In genomic region chr12:1536817-1537216, GRCh38 we compare ENCODE assay signal across 28 cellular contexts.
"Had no signal": no experiment of that assay in that cellular context is flagged by ENCODE, and none has a peak within 500 bp of the region (broad histone marks: within the 10 kb centered on the region; RNA-seq: fewer than 3 reads in every experiment).

No MANE protein-coding gene starts in this region.

- H3K4me2 ChIP-seq: SK-N-SH had no signal

- H3K9me3 Mint-ChIP-seq: activated CD4-positive, alpha-beta memory T cell treated with anti-CD3 and anti-CD28 coated beads for 36 hours; activated CD4-positive, alpha-beta T cell treated with anti-CD3 and anti-CD28 coated beads, Interleukin-2, amount 10 ng/mL, durations not matched to agents 7 days and 5 days; activated naive CD8-positive, alpha-beta T cell treated with anti-CD3 and anti-CD28 coated beads, Interleukin-2, amount 10 ng/mL, durations not matched to agents 7 days and 5 days had no signal

- H3K36me3 Mint-ChIP-seq: activated CD4-positive, alpha-beta memory T cell treated with anti-CD3 and anti-CD28 coated beads for 36 hours; activated naive CD8-positive, alpha-beta T cell treated with anti-CD3 and anti-CD28 coated beads, Interleukin-2, amount 10 ng/mL, durations not matched to agents 7 days and 5 days had no signal

- H3K27ac ChIP-seq: adrenal gland, RWPE1, SJCRH30, VCaP had no signal

- H3K4me3 Mint-ChIP-seq: activated CD4-positive, alpha-beta memory T cell treated with anti-CD3 and anti-CD28 coated beads for 36 hours; activated CD4-positive, alpha-beta T cell treated with anti-CD3 and anti-CD28 coated beads, Interleukin-2, amount 10 ng/mL, durations not matched to agents 7 days and 5 days; activated naive CD8-positive, alpha-beta T cell treated with anti-CD3 and anti-CD28 coated beads, Interleukin-2, amount 10 ng/mL, durations not matched to agents 7 days and 5 days had no signal

- DNase-seq: activated CD4-positive, alpha-beta memory T cell treated with anti-CD3 and anti-CD28 coated beads for 36 hours; activated CD4-positive, alpha-beta T cell treated with anti-CD3 and anti-CD28 coated beads, Interleukin-2, amount 10 ng/mL, durations not matched to agents 7 days and 5 days; activated CD4-positive, CD25-positive, alpha-beta regulatory T cell; activated naive CD4-positive, alpha-beta T cell treated with anti-CD3 and anti-CD28 coated beads, Interleukin-2, amount 50 U/mL, for 16 hours; activated naive CD8-positive, alpha-beta T cell treated with anti-CD3 and anti-CD28 coated beads, Interleukin-2, amount 10 ng/mL, durations not matched to agents 7 days and 5 days; activated T-cell treated with anti-CD3 and anti-CD28 coated beads for 4 hours; activated T-cell treated with anti-CD3 and anti-CD28 coated beads, Interleukin-2, amount 50 U/mL, for 48 hours; adrenal gland; anterior cingulate cortex; cerebellar nuclear complex; Kasumi-1; NCI-H1048; NCI-H146; NCI-H1930; NCI-H2171; NCI-H2227 treated with DMSO at 0.1 percent for 48 hours; NCI-H446 treated with DMSO at 0.1 percent for 48 hours; NCI-H524 treated with DMSO at 0.1 percent for 48 hours; NCI-H82; NK-92 treated with Interleukin-12 subunit alpha and Interleukin-12 subunit beta, amount 100 ng/mL, for 24 hours; OCI-M1; Right ventricle myocardium superior; SJCRH30; SK-N-SH; T-helper 1 cell had no signal

- H3K36me3 ChIP-seq: adrenal gland, SJCRH30 had no signal

- H3K9ac ChIP-seq: SK-N-SH had no signal

- ATAC-seq: Panc1 had no signal

- H3K4me3 ChIP-seq: adrenal gland, SJCRH30 had no signal

- H3K27me3 ChIP-seq: SJCRH30 had no signal

- H3K4me1 ChIP-seq: adrenal gland had no signal

- H3K27ac Mint-ChIP-seq: activated CD4-positive, alpha-beta memory T cell treated with anti-CD3 and anti-CD28 coated beads for 36 hours; activated CD4-positive, alpha-beta T cell treated with anti-CD3 and anti-CD28 coated beads, Interleukin-2, amount 10 ng/mL, durations not matched to agents 7 days and 5 days; activated naive CD8-positive, alpha-beta T cell treated with anti-CD3 and anti-CD28 coated beads, Interleukin-2, amount 10 ng/mL, durations not matched to agents 7 days and 5 days had no signal
